ENCODE assay signal across 8 cellular contexts in genomic region chr2:230849633-230850357, GRCh38. TPM values are rescaled to one million over a fixed set of nuclear protein-coding genes. Genes with fewer than 3 reads are reported as not detected.
DNase-seq lines count a peak whose midpoint lies in the region; ATAC-seq and TF ChIP-seq lines count a peak whose summit lies in the region.

No MANE protein-coding gene starts in this region.

- in situ Hi-C loops in brain microvascular endothelial cell (cut with HindIII; ENCODE audit: low pct_ligation_motif_present, low sequenced_read_pairs) (no loop called here), HAP-1 (cut with MboI; ENCODE audit: low sequenced_read_pairs) (loop anchor here (25.0 kb wide), 1 partner anchor 588 kb away; no protein-coding TSS in a partner anchor)

- peaks cover 5% of the 10 kb centered on the region for H3K4me1 Mint-ChIP-seq in memory B cell

- H3K36me3 Mint-ChIP-seq in memory B cell: no peaks in the 10 kb centered on the region

- peak; percentile 94 for TF ChIP-seq CTCF in brain microvascular endothelial cell (IDR thresholded peaks at IDR 0.05; ENCODE audit: low read depth, low read length, missing control alignments)

- H3K4me1 ChIP-seq in HAP-1: peaks cover 6% of the 10 kb centered on the region

- H3K27me3 ChIP-seq in H7 (ENCODE audit: control insufficient read depth, insufficient read depth, low read length) (no peaks in the 10 kb centered on the region), brain microvascular endothelial cell (replicated peaks) (peaks cover 6% of the 10 kb centered on the region), HAP-1 (ENCODE audit: low read depth) (no peaks in the 10 kb centered on the region)

- no peak for TF ChIP-seq POLR2A in GM18505 (IDR thresholded peaks at IDR 0.05; ENCODE audit: borderline replicate concordance, extremely low read depth, insufficient read depth, insufficient read length)

- H3K9me3 ChIP-seq in HAP-1: no peaks in the 10 kb centered on the region

- no peak overlapping the region for H3K27ac Mint-ChIP-seq in memory B cell

- ATAC-seq in memory B cell (ENCODE audit: low read depth) (peak; percentile 62), GM18505 (IDR thresholded peaks at IDR 0.05; ENCODE audit: unreplicated experiment) (no peak)

- H3K9me3 Mint-ChIP-seq in memory B cell: no peaks in the 10 kb centered on the region

- no peak overlapping the region for H3K4me3 Mint-ChIP-seq in memory B cell

- no peak overlapping the region for H3K27ac ChIP-seq in brain microvascular endothelial cell

- H3K4me3 ChIP-seq in H7 (ENCODE audit: insufficient read depth, low read depth, low read length) (no peak overlapping the region), brain microvascular endothelial cell (ENCODE audit: low read depth, low read length) (no peak overlapping the region), HAP-1 (no peak overlapping the region)

- peak; percentile 96 for DNase-seq in H7
- peak; percentile 59 for DNase-seq in UCSD-AML1 (lab: John Stamatoyannopoulos, UW; ENCODE audit: unreplicated experiment)
- peak; percentile 18 for DNase-seq in brain microvascular endothelial cell
- peak; percentile 74 to 81 for DNase-seq in memory B cell (ENCODE audit: low spot score in 2 of 2)
- DNase-seq in stimulated activated CD8-positive, alpha-beta memory T cell treated with anti-CD3 and anti-CD28 coated beads, Interleukin-7, amount 100 ng/mL, for 48 hours (ENCODE audit: extremely low read depth in 1 of 2, low read depth in 1 of 2): peak; percentile 49 to 58
- DNase-seq in NCI-H526 treated with DMSO at 0.1 percent for 48 hours (lab: John Stamatoyannopoulos, UW): no peak
- DNase-seq in HAP-1 (ENCODE audit: low spot score in 2 of 2): no peak

- no peaks in the 10 kb centered on the region for H3K36me3 ChIP-seq in H7 (replicated peaks; ENCODE audit: control insufficient read depth, insufficient read depth, low read length)
- H3K36me3 ChIP-seq in brain microvascular endothelial cell (replicated peaks): no peaks in the 10 kb centered on the region
- no peaks in the 10 kb centered on the region for H3K36me3 ChIP-seq in HAP-1 (replicated peaks)

- peaks cover 7% of the 10 kb centered on the region for H3K27me3 Mint-ChIP-seq in memory B cell

RNA-seq across cellular contexts. Expression of gene ITM2C, which starts 14.9 kb away (rescaled TPM):
- total RNA-seq in H7 (2014; rRNA removed; shearing (Covaris generic)): 392 and 393 TPM in 2 replicates

Comparison
In these comparisons a context has a peak if more than half of its experiments do, and no peak if none do; other contexts are left out.
1. DNase-seq: peak in H7 (single experiment), UCSD-AML1 (single experiment), brain microvascular endothelial cell (single experiment), memory B cell (2 of 2) and stimulated activated CD8-positive, alpha-beta memory T cell treated with anti-CD3 and anti-CD28 coated beads, Interleukin-7, amount 100 ng/mL, for 48 hours (2 of 2); none in NCI-H526 treated with DMSO at 0.1 percent for 48 hours (single experiment) and HAP-1 (0 of 2).